In genomic region chr12:132715874-132716273, GRCh38 we compare ENCODE assay signal across 20 cellular contexts. TPM values are rescaled to one million over a fixed set of nuclear protein-coding genes. Genes with fewer than 3 reads are reported as not detected.
A peak's percentile ranks its signal among the peaks of the same experiment; 100 is the strongest.
DNase-seq lines count a peak whose midpoint lies in the region; ATAC-seq, FAIRE-seq and TF ChIP-seq lines count a peak whose summit lies in the region.
"Had no signal": no experiment of that assay in that cellular context is flagged by ENCODE, and none has a peak within 500 bp of the region (broad histone marks: within the 10 kb centered on the region; RNA-seq: fewer than 3 reads in every experiment).

No MANE protein-coding gene starts in this region.

- ATAC-seq in right lobe of liver (peak; percentile 84 to 93 (median 86)), GM18867 (IDR thresholded peaks at IDR 0.05; ENCODE audit: unreplicated experiment) (no peak)
- ATAC-seq: CD8-positive, alpha-beta T cell had no signal

- H3K9me3 ChIP-seq in right lobe of liver = no peaks in the 10 kb centered on the region
- H3K9me3 ChIP-seq: BLaER1, Caco-2, HAP-1 had no signal

- no peak for TF ChIP-seq CTCF in 22Rv1 (IDR thresholded peaks at IDR 0.05)
- no peak for TF ChIP-seq CTCF in LNCaP clone FGC (IDR thresholded peaks at IDR 0.05; ENCODE audit: control insufficient read depth, extremely low read depth, insufficient read depth)
- no peak for TF ChIP-seq CTCF in right lobe of liver (IDR thresholded peaks at IDR 0.05)

- WGBS in right lobe of liver (ENCODE audit: insufficient coverage, low coverage, low lambda C conversion rate, missing lambda C conversion rate) = 18% methylated on average over 5 of the region's 9 CpGs

- peaks cover 0 to 12% (median 2%) of the 10 kb centered on the region in 4 donors for H3K4me1 ChIP-seq in right lobe of liver
- H3K4me1 ChIP-seq: Caco-2, HAP-1 had no signal

- peak; percentile 21 for DNase-seq in LNCaP clone FGC (ENCODE audit: low read depth)
- peak; percentile 68 to 86 (median 80) for DNase-seq in right lobe of liver
- DNase-seq in effector CD8-positive, alpha-beta T cell (lab: John Stamatoyannopoulos, UW) = no peak
- DNase-seq in GM19239 (ENCODE audit: insufficient read length, low spot score) = no peak
- DNase-seq: Caco-2; CD4-positive, CD25-positive, alpha-beta regulatory T cell; CD8-positive, alpha-beta T cell; DMS153; DND-41; GOT3; HFFc6 had no signal

- H3K4me3 ChIP-seq in LNCaP clone FGC (ENCODE audit: low read depth, low read length) (no peak overlapping the region), right lobe of liver (no peak overlapping the region)
- H3K4me3 ChIP-seq: BLaER1, HAP-1 had no signal

- intact Hi-C loops in right lobe of liver (cut with DNase I) = no loop called here

- H3K27me3 ChIP-seq in right lobe of liver = no peaks in the 10 kb centered on the region
- H3K27me3 ChIP-seq: BLaER1 had no signal

- H3K36me3 ChIP-seq in right lobe of liver = peaks cover 0 to 47% (median 7%) of the 10 kb centered on the region in 4 donors

- peak overlapping the region; percentile 30; the same call in 1 of the 2 replicates for H3K27ac ChIP-seq in 22Rv1
- H3K27ac ChIP-seq in right lobe of liver = peak overlapping the region in 1 of 3 donors; percentile 48
- H3K27ac ChIP-seq: BLaER1, C4-2B had no signal

- no peak for TF ChIP-seq POLR2A in right lobe of liver (IDR thresholded peaks at IDR 0.05)

- no peak for FAIRE-seq in GM19239 (lab: Jason Lieb, UNC)
- FAIRE-seq: A204.1, G401.6, GM12892, H54 had no signal

RNA-seq across cellular contexts. Expression of gene PGAM5, which starts 5.2 kb away (rescaled TPM):
- 10 to 100 TPM; 22.7 to 50.7 (median 27.6) TPM for total RNA-seq in right lobe of liver

RNA-seq across cellular contexts. Expression of gene PXMP2, which starts 28.5 kb away (rescaled TPM):
- 100 to 1,000 TPM in 5 of 6 experiments, 10 to 100 TPM in 1; 91.5 to 216 (median 162) TPM for total RNA-seq in right lobe of liver

RNA-seq across cellular contexts. Expression of gene POLE, which starts 28.7 kb away (rescaled TPM):
- total RNA-seq in right lobe of liver = 10 to 100 TPM; 13.6 to 34.0 (median 22.7) TPM

RNA-seq across cellular contexts. Expression of gene ANKLE2, which starts 45.8 kb away (rescaled TPM):
- total RNA-seq in right lobe of liver = 10 to 100 TPM; 13.9 to 25.1 (median 15.7) TPM

Comparison
In these comparisons a context has a peak if more than half of its experiments do, and no peak if none do; other contexts are left out.
1. DNase-seq: peak in LNCaP clone FGC (single experiment) and right lobe of liver (3 of 3); none in effector CD8-positive, alpha-beta T cell (single experiment) and GM19239 (single experiment).